16 cellular contexts compared by ENCODE assay signal in genomic region chr14:55366271-55366670, GRCh38. TPM values are rescaled to one million over a fixed set of nuclear protein-coding genes. Genes with fewer than 3 reads are reported as not detected.
DNase-seq lines count a peak whose midpoint lies in the region; TF ChIP-seq lines count a peak whose summit lies in the region.
"Had no signal": no experiment of that assay in that cellular context is flagged by ENCODE, and none has a peak within 500 bp of the region (broad histone marks: within the 10 kb centered on the region; RNA-seq: fewer than 3 reads in every experiment).

No MANE protein-coding gene starts in this region.

- H3K27me3 Mint-ChIP-seq in glutamatergic neuron (ENCODE audit: unreplicated experiment): peaks cover 2% of the 10 kb centered on the region
- H3K27me3 Mint-ChIP-seq: activated CD4-positive, alpha-beta T cell treated with anti-CD3 and anti-CD28 coated beads for 36 hours; activated naive CD8-positive, alpha-beta T cell treated with anti-CD3 and anti-CD28 coated beads, Interleukin-2, amount 10 ng/mL, durations not matched to agents 7 days and 5 days; stimulated activated naive CD8-positive, alpha-beta T cell treated with anti-CD3 and anti-CD28 coated beads, Interleukin-15, Interleukin-2, amounts not matched to agents 100 ng/mL and 50 ng/mL, for 24 hours had no signal

- H3K27me3 ChIP-seq in ACC112 (ENCODE audit: insufficient read depth, low read length): no peaks in the 10 kb centered on the region
- no peaks in the 10 kb centered on the region for H3K27me3 ChIP-seq in brain microvascular endothelial cell (replicated peaks)
- H3K27me3 ChIP-seq in WERI-Rb-1 (ENCODE audit: insufficient read depth, low read depth, severe bottlenecking): no peaks in the 10 kb centered on the region
- H3K27me3 ChIP-seq: neural progenitor cell had no signal

- DNase-seq in HFF-Myc (ENCODE audit: extremely low read depth, low read depth) (peak; percentile 69), brain microvascular endothelial cell (peak; percentile 24), kidney glomerular epithelial cell (lab: John Stamatoyannopoulos, UW) (peak; percentile 4), SW480 (ENCODE audit: low spot score) (no peak), NCI-H446 treated with DMSO at 0.1 percent for 48 hours (lab: John Stamatoyannopoulos, UW) (no peak), glutamatergic neuron (no peak), WERI-Rb-1 (no peak)
- DNase-seq: activated CD4-positive, alpha-beta T cell treated with anti-CD3 and anti-CD28 coated beads for 36 hours; activated naive CD8-positive, alpha-beta T cell treated with anti-CD3 and anti-CD28 coated beads, Interleukin-2, amount 10 ng/mL, durations not matched to agents 7 days and 5 days; Kasumi-1; NCI-H510A had no signal

- in situ Hi-C loops in brain microvascular endothelial cell (cut with HindIII; ENCODE audit: low pct_ligation_motif_present, low sequenced_read_pairs): no loop called here

- no peak overlapping the region for H3K4me3 Mint-ChIP-seq in glutamatergic neuron (ENCODE audit: unreplicated experiment)
- H3K4me3 Mint-ChIP-seq: activated CD4-positive, alpha-beta T cell treated with anti-CD3 and anti-CD28 coated beads for 36 hours; activated naive CD8-positive, alpha-beta T cell treated with anti-CD3 and anti-CD28 coated beads, Interleukin-2, amount 10 ng/mL, durations not matched to agents 7 days and 5 days; neural progenitor cell; stimulated activated naive CD8-positive, alpha-beta T cell treated with anti-CD3 and anti-CD28 coated beads, Interleukin-15, Interleukin-2, amounts not matched to agents 100 ng/mL and 50 ng/mL, for 24 hours had no signal

- H3K36me3 Mint-ChIP-seq in glutamatergic neuron (ENCODE audit: unreplicated experiment): peaks cover 16% of the 10 kb centered on the region

- no peak for TF ChIP-seq CTCF in HFF-Myc (IDR thresholded peaks at IDR 0.05; ENCODE audit: low read depth, low read length, missing control alignments)
- no peak for TF ChIP-seq CTCF in brain microvascular endothelial cell (IDR thresholded peaks at IDR 0.05; ENCODE audit: low read depth, low read length, missing control alignments)
- no peak for TF ChIP-seq CTCF in glutamatergic neuron (IDR thresholded peaks at IDR 0.05; ENCODE audit: partially characterized antibody, unreplicated experiment)
- no peak for TF ChIP-seq CTCF in WERI-Rb-1 (IDR thresholded peaks at IDR 0.05; ENCODE audit: low read depth, low read length)

- H3K9me3 ChIP-seq in WERI-Rb-1 (ENCODE audit: severe bottlenecking): no peaks in the 10 kb centered on the region

- peak overlapping the region; percentile 44; the same call in 1 of the 2 replicates for H3K27ac ChIP-seq in ACC112 (ENCODE audit: low read depth, low read length)
- no peak overlapping the region for H3K27ac ChIP-seq in brain microvascular endothelial cell
- no peak overlapping the region for H3K27ac ChIP-seq in WERI-Rb-1
- H3K27ac ChIP-seq: neural progenitor cell had no signal

- H2AFZ ChIP-seq in ACC112 (ENCODE audit: low read length, unreplicated experiment): no peak overlapping the region
- H2AFZ ChIP-seq: neural progenitor cell had no signal

- H3K4me3 ChIP-seq in ACC112 (ENCODE audit: low read depth, low read length): no peak overlapping the region
- no peak overlapping the region for H3K4me3 ChIP-seq in HFF-Myc (replicated peaks; ENCODE audit: low read depth, low read length)
- H3K4me3 ChIP-seq in brain microvascular endothelial cell (ENCODE audit: low read depth, low read length): no peak overlapping the region
- H3K4me3 ChIP-seq in WERI-Rb-1 (ENCODE audit: low read depth, low read length): no peak overlapping the region
- H3K4me3 ChIP-seq: lung, neural progenitor cell, skin epidermis had no signal

- no peaks in the 10 kb centered on the region for H3K9me3 Mint-ChIP-seq in glutamatergic neuron (ENCODE audit: unreplicated experiment)
- H3K9me3 Mint-ChIP-seq: activated naive CD8-positive, alpha-beta T cell treated with anti-CD3 and anti-CD28 coated beads, Interleukin-2, amount 10 ng/mL, durations not matched to agents 7 days and 5 days; neural progenitor cell; stimulated activated naive CD8-positive, alpha-beta T cell treated with anti-CD3 and anti-CD28 coated beads, Interleukin-15, Interleukin-2, amounts not matched to agents 100 ng/mL and 50 ng/mL, for 24 hours had no signal

- H3K36me3 ChIP-seq in ACC112 (ENCODE audit: insufficient read depth, low read length): no peaks in the 10 kb centered on the region
- H3K36me3 ChIP-seq in brain microvascular endothelial cell (replicated peaks): peaks cover 6% of the 10 kb centered on the region
- peaks cover 13% of the 10 kb centered on the region for H3K36me3 ChIP-seq in WERI-Rb-1

- H3K27ac Mint-ChIP-seq in glutamatergic neuron (ENCODE audit: unreplicated experiment): no peak overlapping the region
- H3K27ac Mint-ChIP-seq: activated naive CD8-positive, alpha-beta T cell treated with anti-CD3 and anti-CD28 coated beads, Interleukin-2, amount 10 ng/mL, durations not matched to agents 7 days and 5 days; neural progenitor cell; stimulated activated naive CD8-positive, alpha-beta T cell treated with anti-CD3 and anti-CD28 coated beads, Interleukin-15, Interleukin-2, amounts not matched to agents 100 ng/mL and 50 ng/mL, for 24 hours had no signal

- no peaks in the 10 kb centered on the region for H3K79me2 ChIP-seq in ACC112 (ENCODE audit: control insufficient read depth, insufficient read depth, low read length, unreplicated experiment)

- peaks cover 13% of the 10 kb centered on the region for H3K4me1 ChIP-seq in ACC112 (ENCODE audit: control insufficient read depth, insufficient read depth, low read length, unreplicated experiment)
- H3K4me1 ChIP-seq: neural progenitor cell had no signal

- no peaks in the 10 kb centered on the region for H3K4me1 Mint-ChIP-seq in glutamatergic neuron (ENCODE audit: low read depth, unreplicated experiment)
- H3K4me1 Mint-ChIP-seq: activated naive CD8-positive, alpha-beta T cell treated with anti-CD3 and anti-CD28 coated beads, Interleukin-2, amount 10 ng/mL, durations not matched to agents 7 days and 5 days; neural progenitor cell had no signal

RNA-seq across cellular contexts. Expression of gene ATG14, which starts 45.4 kb away (rescaled TPM):
- total RNA-seq in glutamatergic neuron (ENCODE audit: unreplicated experiment): 13.5 TPM

Comparison
In these comparisons a context has a peak if more than half of its experiments do, and no peak if none do; other contexts are left out.
1. DNase-seq: peak in HFF-Myc (single experiment), brain microvascular endothelial cell (single experiment) and kidney glomerular epithelial cell (single experiment); none in SW480 (single experiment), NCI-H446 treated with DMSO at 0.1 percent for 48 hours (single experiment), glutamatergic neuron (single experiment) and WERI-Rb-1 (single experiment).